In the genomic region with DNA sequence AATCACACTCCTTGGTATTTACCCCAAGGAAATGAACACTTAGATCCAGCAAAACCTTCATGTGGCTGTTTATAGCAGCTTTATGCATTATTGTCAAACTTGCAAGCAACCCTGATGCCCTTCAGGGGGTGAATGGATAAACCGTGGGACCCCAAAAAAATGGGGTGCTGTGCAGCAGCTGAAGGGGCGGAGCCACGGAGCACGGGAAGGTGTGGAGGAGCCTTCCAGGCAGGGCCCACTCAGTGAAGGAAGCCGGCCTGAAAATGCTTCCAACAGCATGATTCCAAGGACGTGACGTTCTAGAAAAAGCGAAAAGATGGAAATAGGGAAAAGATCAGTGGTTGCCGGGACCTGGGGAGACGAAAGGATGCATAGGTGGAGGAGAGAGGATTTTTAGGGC, we compare ENCODE assay signal across 19 cellular contexts. TPM values are rescaled to one million over a fixed set of nuclear protein-coding genes. Genes with fewer than 3 reads are reported as not detected.
A peak's percentile ranks its signal among the peaks of the same experiment; 100 is the strongest.
DNase-seq lines count a peak whose midpoint lies in the region; ATAC-seq and TF ChIP-seq lines count a peak whose summit lies in the region.
"Had no signal": no experiment of that assay in that cellular context is flagged by ENCODE, and none has a peak within 500 bp of the region (broad histone marks: within the 10 kb centered on the region; RNA-seq: fewer than 3 reads in every experiment).

No MANE protein-coding gene starts in this region.

- peaks cover 47% of the 10 kb centered on the region for H3K27me3 Mint-ChIP-seq in activated naive CD4-positive, alpha-beta T cell treated with anti-CD3 and anti-CD28 coated beads for 36 hours (ENCODE audit: low read depth)
- peaks cover 31% of the 10 kb centered on the region for H3K27me3 Mint-ChIP-seq in GM23338 (ENCODE audit: insufficient read depth, low read depth, poor library complexity)
- no peaks in the 10 kb centered on the region for H3K27me3 Mint-ChIP-seq in mesothelial cell of epicardium (ENCODE audit: low read depth)

- ATAC-seq in GM23338: no peak
- ATAC-seq in lower lobe of right lung: no peak
- no peak for ATAC-seq in upper lobe of right lung
- no peak for ATAC-seq in HG03342 (IDR thresholded peaks at IDR 0.05; ENCODE audit: unreplicated experiment)
- ATAC-seq: CD8-positive, alpha-beta T cell; HepG2 had no signal

- H3K27me3 ChIP-seq in GM23338 (ENCODE audit: insufficient read depth): peaks cover 34% of the 10 kb centered on the region
- peaks cover 36% of the 10 kb centered on the region for H3K27me3 ChIP-seq in lower lobe of right lung (ENCODE audit: low read depth)
- H3K27me3 ChIP-seq in upper lobe of right lung: peaks cover 46% of the 10 kb centered on the region

- H3K9me3 ChIP-seq in lower lobe of right lung: no peaks in the 10 kb centered on the region
- no peaks in the 10 kb centered on the region for H3K9me3 ChIP-seq in upper lobe of right lung

- no peaks in the 10 kb centered on the region for H3K4me1 Mint-ChIP-seq in activated naive CD4-positive, alpha-beta T cell treated with anti-CD3 and anti-CD28 coated beads for 36 hours (ENCODE audit: low read depth)
- H3K4me1 Mint-ChIP-seq in GM23338: peaks cover 28% of the 10 kb centered on the region
- peaks cover 32% of the 10 kb centered on the region for H3K4me1 Mint-ChIP-seq in mesothelial cell of epicardium
- H3K4me1 Mint-ChIP-seq: CD14-positive monocyte had no signal

- no peaks in the 10 kb centered on the region for H4K20me1 ChIP-seq in GM23338 (replicated peaks; ENCODE audit: insufficient read depth)

- H3K9me3 Mint-ChIP-seq in activated naive CD4-positive, alpha-beta T cell treated with anti-CD3 and anti-CD28 coated beads for 36 hours: no peaks in the 10 kb centered on the region
- H3K9me3 Mint-ChIP-seq in GM23338: no peaks in the 10 kb centered on the region
- no peaks in the 10 kb centered on the region for H3K9me3 Mint-ChIP-seq in mesothelial cell of epicardium
- H3K9me3 Mint-ChIP-seq: CD8-positive, alpha-beta T cell had no signal

- peak overlapping the region; percentile 63 for H2AFZ ChIP-seq in GM23338

- H3K4me1 ChIP-seq in GM23338 (ENCODE audit: insufficient read depth): peaks cover 4% of the 10 kb centered on the region
- H3K4me1 ChIP-seq in lower lobe of right lung: no peaks in the 10 kb centered on the region
- H3K4me1 ChIP-seq in upper lobe of right lung: no peaks in the 10 kb centered on the region

- H3K4me3 ChIP-seq in GM23338 (no peak overlapping the region), lower lobe of right lung (no peak overlapping the region), upper lobe of right lung (no peak overlapping the region)

- no peaks in the 10 kb centered on the region for H3F3A ChIP-seq in GM23338 (replicated peaks; ENCODE audit: low read depth)

- no peaks in the 10 kb centered on the region for H3K9me2 ChIP-seq in GM23338 (ENCODE audit: insufficient read depth)

- H3K27ac ChIP-seq in GM23338 (ENCODE audit: low read depth) (no peak overlapping the region), lower lobe of right lung (no peak overlapping the region), upper lobe of right lung (no peak overlapping the region)
- H3K27ac ChIP-seq: 22Rv1 had no signal

- CTCF ChIA-PET in activated naive CD4-positive, alpha-beta T cell treated with anti-CD3 and anti-CD28 coated beads for 36 hours (lab: Charles Lee): no interaction called here

- DNase-seq in activated naive CD4-positive, alpha-beta T cell treated with anti-CD3 and anti-CD28 coated beads, Interleukin-2, amount 50 U/mL, for 16 hours: peak; percentile 3
- no peak for DNase-seq in activated naive CD4-positive, alpha-beta T cell treated with anti-CD3 and anti-CD28 coated beads for 36 hours
- DNase-seq in GM23338 (ENCODE audit: low spot score) (no peak), lower lobe of right lung (peak; percentile 20), upper lobe of right lung (peak; percentile 15), mesothelial cell of epicardium (ENCODE audit: low spot score in 2 of 2, unreplicated experiment in 2 of 2) (no peak)
- DNase-seq: CD8-positive, alpha-beta T cell; COR-L47; DMS153; EL; HCEC 1CT; HFFc6 had no signal

- H3K36me3 Mint-ChIP-seq in activated naive CD4-positive, alpha-beta T cell treated with anti-CD3 and anti-CD28 coated beads for 36 hours (ENCODE audit: low read depth): no peaks in the 10 kb centered on the region
- H3K36me3 Mint-ChIP-seq in GM23338 (ENCODE audit: low read depth) (no peaks in the 10 kb centered on the region), mesothelial cell of epicardium (no peaks in the 10 kb centered on the region)
- H3K36me3 Mint-ChIP-seq: CD14-positive monocyte; CD8-positive, alpha-beta T cell had no signal

- no peak overlapping the region for H3K27ac Mint-ChIP-seq in activated naive CD4-positive, alpha-beta T cell treated with anti-CD3 and anti-CD28 coated beads for 36 hours
- H3K27ac Mint-ChIP-seq in GM23338 (no peak overlapping the region), mesothelial cell of epicardium (no peak overlapping the region)
- H3K27ac Mint-ChIP-seq: CD14-positive monocyte; CD8-positive, alpha-beta T cell; HFFc6 had no signal

- H3K79me2 ChIP-seq in GM23338 (replicated peaks; ENCODE audit: insufficient read depth): no peaks in the 10 kb centered on the region

- H3K4me3 Mint-ChIP-seq in activated naive CD4-positive, alpha-beta T cell treated with anti-CD3 and anti-CD28 coated beads for 36 hours: no peak overlapping the region
- H3K4me3 Mint-ChIP-seq in GM23338 (no peak overlapping the region), mesothelial cell of epicardium (no peak overlapping the region)
- H3K4me3 Mint-ChIP-seq: CD14-positive monocyte; CD8-positive, alpha-beta T cell; HFFc6 had no signal

- H3K36me3 ChIP-seq in GM23338 (ENCODE audit: insufficient read depth) (no peaks in the 10 kb centered on the region), lower lobe of right lung (no peaks in the 10 kb centered on the region), upper lobe of right lung (no peaks in the 10 kb centered on the region)

- no peak overlapping the region for H3K4me2 ChIP-seq in GM23338

- intact Hi-C loops in activated naive CD4-positive, alpha-beta T cell treated with anti-CD3 and anti-CD28 coated beads for 36 hours (cut with micrococcal nuclease): no loop called here
- intact Hi-C loops in lower lobe of right lung (cut with DNase I): no loop called here
- intact Hi-C loops in upper lobe of right lung (cut with DNase I): no loop called here

- no peak for TF ChIP-seq CTCF in GM23338 (conservative IDR thresholded peaks at IDR 0.05; ENCODE audit: low read depth in 2 of 2)
- TF ChIP-seq CTCF in lower lobe of right lung (IDR thresholded peaks at IDR 0.05): no peak
- TF ChIP-seq CTCF in upper lobe of right lung (IDR thresholded peaks at IDR 0.05): no peak
- no peak for TF ChIP-seq CTCF in mesothelial cell of epicardium (IDR thresholded peaks at IDR 0.05; ENCODE audit: unreplicated experiment)

TF ChIP-seq in GM23338, 12 proteins besides CTCF, POLR2A, EP300 and RAD21:
- TF ChIP-seq EZH2 (IDR thresholded peaks at IDR 0.05; ENCODE audit: low read depth, unreplicated experiment) (no peak), ZNF114 (CRISPR knock-in tag; IDR thresholded peaks at IDR 0.05) (no peak), NANOG (IDR thresholded peaks at IDR 0.05; ENCODE audit: borderline replicate concordance) (no peak), CREB1 (CRISPR knock-in tag; IDR thresholded peaks at IDR 0.05; ENCODE audit: low read depth) (no peak), STAT1 (IDR thresholded peaks at IDR 0.05; ENCODE audit: unreplicated experiment) (no peak)
TF ChIP-seq in GM23338: peak in this region for 0.

RNA-seq across cellular contexts. Expression of gene FRMD1, which starts 25.6 kb away (rescaled TPM):
- total RNA-seq in activated naive CD4-positive, alpha-beta T cell treated with anti-CD3 and anti-CD28 coated beads for 36 hours: not detected
- total RNA-seq in GM23338 (2014; rRNA removed; shearing (Covaris generic)): 1.0 TPM in 2 replicates
- polyA plus RNA-seq in GM23338 (2016; fragmentation: Nextera tagmentation; extraction: Ambion mirVana): 2.0 and 2.1 TPM in 2 replicates
- total RNA-seq in lower lobe of right lung: not detected
- 0.09 TPM for total RNA-seq in upper lobe of right lung
- not detected in 3 replicates for total RNA-seq in mesothelial cell of epicardium
- total RNA-seq: A673; CD8-positive, alpha-beta T cell; H4; HepG2; HFFc6 had no signal
- polyA plus RNA-seq: BJ, CD14-positive monocyte had no signal

Comparison
In these comparisons a context has a peak if more than half of its experiments do, and no peak if none do; other contexts are left out.
1. DNase-seq: peak in activated naive CD4-positive, alpha-beta T cell treated with anti-CD3 and anti-CD28 coated beads, Interleukin-2, amount 50 U/mL, for 16 hours (single experiment), lower lobe of right lung (single experiment) and upper lobe of right lung (single experiment); none in activated naive CD4-positive, alpha-beta T cell treated with anti-CD3 and anti-CD28 coated beads for 36 hours (single experiment), GM23338 (single experiment) and mesothelial cell of epicardium (0 of 2).